Comparison of ENCODE assay signal across 1 cellular context in the genomic region with DNA sequence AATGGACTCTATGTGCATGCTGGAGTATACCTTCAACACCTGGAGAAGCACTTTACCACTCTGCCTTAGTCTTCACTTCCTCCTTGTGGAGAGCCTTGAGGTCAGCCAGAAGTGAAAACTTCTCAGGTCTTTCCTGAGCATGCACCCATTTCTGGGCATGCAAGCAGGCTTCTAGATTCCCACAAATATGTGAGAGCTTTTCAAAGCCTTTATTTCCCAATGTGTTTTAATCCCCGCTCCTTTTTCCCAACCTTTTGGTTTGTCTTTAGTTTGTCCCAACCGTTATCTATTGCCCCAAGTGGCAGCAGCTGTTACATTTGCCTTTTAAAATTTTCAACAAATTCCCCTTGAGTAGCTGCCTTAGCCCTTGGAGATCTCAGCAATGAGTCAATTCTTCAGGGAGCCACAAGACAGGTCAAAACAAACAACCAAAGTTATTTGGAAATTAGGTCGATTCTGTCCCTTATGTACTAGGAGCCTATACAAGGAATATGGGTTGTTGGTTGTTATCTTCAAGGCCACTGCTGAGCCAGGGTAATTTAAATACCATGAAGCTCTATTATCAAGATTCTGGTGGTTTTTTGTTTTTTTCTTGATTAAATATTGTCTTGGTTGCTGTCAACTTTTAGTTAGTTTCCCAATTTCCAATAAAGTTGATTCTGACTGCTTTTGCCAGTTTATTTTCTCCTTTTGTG.
A peak's percentile ranks its signal among the peaks of the same experiment; 100 is the strongest.
TF ChIP-seq lines count a peak whose summit lies in the region.

No MANE protein-coding gene starts in this region.

TF ChIP-seq in K562, 482 proteins besides CTCF, POLR2A, EP300 and RAD21 (continued from another document):
- TF ChIP-seq MYBL2 (IDR thresholded peaks at IDR 0.05; ENCODE audit: low read depth), result peak; percentile 79
- TF ChIP-seq MYBL2 (CRISPR knock-in tag; IDR thresholded peaks at IDR 0.05; ENCODE audit: borderline replicate concordance), result no peak
- TF ChIP-seq ILF3 (IDR thresholded peaks at IDR 0.05; ENCODE audit: borderline replicate concordance), result no peak
- TF ChIP-seq CBX5 (IDR thresholded peaks at IDR 0.05; ENCODE audit: borderline replicate concordance, low read depth), result no peak
- no peak for TF ChIP-seq NONO (IDR thresholded peaks at IDR 0.05; ENCODE audit: low read depth in 2 of 2, low read length in 1 of 2)
- TF ChIP-seq, protein P1, sequence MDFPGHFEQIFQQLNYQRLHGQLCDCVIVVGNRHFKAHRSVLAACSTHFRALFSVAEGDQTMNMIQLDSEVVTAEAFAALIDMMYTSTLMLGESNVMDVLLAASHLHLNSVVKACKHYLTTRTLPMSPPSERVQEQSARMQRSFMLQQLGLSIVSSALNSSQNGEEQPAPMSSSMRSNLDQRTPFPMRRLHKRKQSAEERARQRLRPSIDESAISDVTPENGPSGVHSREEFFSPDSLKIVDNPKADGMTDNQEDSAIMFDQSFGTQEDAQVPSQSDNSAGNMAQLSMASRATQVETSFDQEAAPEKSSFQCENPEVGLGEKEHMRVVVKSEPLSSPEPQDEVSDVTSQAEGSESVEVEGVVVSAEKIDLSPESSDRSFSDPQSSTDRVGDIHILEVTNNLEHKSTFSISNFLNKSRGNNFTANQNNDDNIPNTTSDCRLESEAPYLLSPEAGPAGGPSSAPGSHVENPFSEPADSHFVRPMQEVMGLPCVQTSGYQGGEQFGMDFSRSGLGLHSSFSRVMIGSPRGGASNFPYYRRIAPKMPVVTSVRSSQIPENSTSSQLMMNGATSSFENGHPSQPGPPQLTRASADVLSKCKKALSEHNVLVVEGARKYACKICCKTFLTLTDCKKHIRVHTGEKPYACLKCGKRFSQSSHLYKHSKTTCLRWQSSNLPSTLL (IDR thresholded peaks at IDR 0.05), result no peak
- no peak for TF ChIP-seq EGR1 (conservative IDR thresholded peaks at IDR 0.05)
- TF ChIP-seq, protein P2, sequence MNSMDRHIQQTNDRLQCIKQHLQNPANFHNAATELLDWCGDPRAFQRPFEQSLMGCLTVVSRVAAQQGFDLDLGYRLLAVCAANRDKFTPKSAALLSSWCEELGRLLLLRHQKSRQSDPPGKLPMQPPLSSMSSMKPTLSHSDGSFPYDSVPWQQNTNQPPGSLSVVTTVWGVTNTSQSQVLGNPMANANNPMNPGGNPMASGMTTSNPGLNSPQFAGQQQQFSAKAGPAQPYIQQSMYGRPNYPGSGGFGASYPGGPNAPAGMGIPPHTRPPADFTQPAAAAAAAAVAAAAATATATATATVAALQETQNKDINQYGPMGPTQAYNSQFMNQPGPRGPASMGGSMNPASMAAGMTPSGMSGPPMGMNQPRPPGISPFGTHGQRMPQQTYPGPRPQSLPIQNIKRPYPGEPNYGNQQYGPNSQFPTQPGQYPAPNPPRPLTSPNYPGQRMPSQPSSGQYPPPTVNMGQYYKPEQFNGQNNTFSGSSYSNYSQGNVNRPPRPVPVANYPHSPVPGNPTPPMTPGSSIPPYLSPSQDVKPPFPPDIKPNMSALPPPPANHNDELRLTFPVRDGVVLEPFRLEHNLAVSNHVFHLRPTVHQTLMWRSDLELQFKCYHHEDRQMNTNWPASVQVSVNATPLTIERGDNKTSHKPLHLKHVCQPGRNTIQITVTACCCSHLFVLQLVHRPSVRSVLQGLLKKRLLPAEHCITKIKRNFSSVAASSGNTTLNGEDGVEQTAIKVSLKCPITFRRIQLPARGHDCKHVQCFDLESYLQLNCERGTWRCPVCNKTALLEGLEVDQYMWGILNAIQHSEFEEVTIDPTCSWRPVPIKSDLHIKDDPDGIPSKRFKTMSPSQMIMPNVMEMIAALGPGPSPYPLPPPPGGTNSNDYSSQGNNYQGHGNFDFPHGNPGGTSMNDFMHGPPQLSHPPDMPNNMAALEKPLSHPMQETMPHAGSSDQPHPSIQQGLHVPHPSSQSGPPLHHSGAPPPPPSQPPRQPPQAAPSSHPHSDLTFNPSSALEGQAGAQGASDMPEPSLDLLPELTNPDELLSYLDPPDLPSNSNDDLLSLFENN (IDR thresholded peaks at IDR 0.05; ENCODE audit: low read depth in 2 of 2, low read length in 2 of 2), result no peak
- TF ChIP-seq, protein P3, sequence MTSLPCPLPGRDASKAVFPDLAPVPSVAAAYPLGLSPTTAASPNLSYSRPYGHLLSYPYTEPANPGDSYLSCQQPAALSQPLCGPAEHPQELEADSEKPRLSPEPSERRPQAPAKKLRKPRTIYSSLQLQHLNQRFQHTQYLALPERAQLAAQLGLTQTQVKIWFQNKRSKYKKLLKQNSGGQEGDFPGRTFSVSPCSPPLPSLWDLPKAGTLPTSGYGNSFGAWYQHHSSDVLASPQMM (CRISPR knock-in tag; IDR thresholded peaks at IDR 0.05), result no peak
- no peak for TF ChIP-seq HNRNPH1 (optimal IDR thresholded peaks at IDR 0.05; ENCODE audit: low read depth, low read length)
- TF ChIP-seq HDAC1 (IDR thresholded peaks at IDR 0.05), result no peak
- no peak for TF ChIP-seq IRF2 (CRISPR knock-in tag; IDR thresholded peaks at IDR 0.05)
- TF ChIP-seq, protein P4, sequence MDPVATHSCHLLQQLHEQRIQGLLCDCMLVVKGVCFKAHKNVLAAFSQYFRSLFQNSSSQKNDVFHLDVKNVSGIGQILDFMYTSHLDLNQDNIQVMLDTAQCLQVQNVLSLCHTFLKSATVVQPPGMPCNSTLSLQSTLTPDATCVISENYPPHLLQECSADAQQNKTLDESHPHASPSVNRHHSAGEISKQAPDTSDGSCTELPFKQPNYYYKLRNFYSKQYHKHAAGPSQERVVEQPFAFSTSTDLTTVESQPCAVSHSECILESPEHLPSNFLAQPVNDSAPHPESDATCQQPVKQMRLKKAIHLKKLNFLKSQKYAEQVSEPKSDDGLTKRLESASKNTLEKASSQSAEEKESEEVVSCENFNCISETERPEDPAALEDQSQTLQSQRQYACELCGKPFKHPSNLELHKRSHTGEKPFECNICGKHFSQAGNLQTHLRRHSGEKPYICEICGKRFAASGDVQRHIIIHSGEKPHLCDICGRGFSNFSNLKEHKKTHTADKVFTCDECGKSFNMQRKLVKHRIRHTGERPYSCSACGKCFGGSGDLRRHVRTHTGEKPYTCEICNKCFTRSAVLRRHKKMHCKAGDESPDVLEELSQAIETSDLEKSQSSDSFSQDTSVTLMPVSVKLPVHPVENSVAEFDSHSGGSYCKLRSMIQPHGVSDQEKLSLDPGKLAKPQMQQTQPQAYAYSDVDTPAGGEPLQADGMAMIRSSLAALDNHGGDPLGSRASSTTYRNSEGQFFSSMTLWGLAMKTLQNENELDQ (CRISPR knock-in tag; IDR thresholded peaks at IDR 0.05; ENCODE audit: borderline replicate concordance), result no peak
